Comparison of ENCODE assay signal across 25 cellular contexts in genomic region chr20:24702501-24703283, GRCh38.
DNase-seq lines count a peak whose midpoint lies in the region; ATAC-seq and TF ChIP-seq lines count a peak whose summit lies in the region.
"Had no signal": no experiment of that assay in that cellular context is flagged by ENCODE, and none has a peak within 500 bp of the region (broad histone marks: within the 10 kb centered on the region; RNA-seq: fewer than 3 reads in every experiment).

No MANE protein-coding gene starts in this region.

- no peaks in the 10 kb centered on the region for H3K4me1 ChIP-seq in right atrium auricular region

- ATAC-seq in left cardiac atrium (no peak), sciatic nerve (no peak), T-helper 17 cell (no peak), HG02938 (IDR thresholded peaks at IDR 0.05; ENCODE audit: unreplicated experiment) (no peak)
- ATAC-seq: HepG2, K562 had no signal

- no peaks in the 10 kb centered on the region for H3K9me3 Mint-ChIP-seq in T-helper 2 cell treated with Interferon-gamma antibody and Interleukin-4, amounts not matched to agents 5 μg/mL and 100 μg/mL, for 36 hours
- H3K9me3 Mint-ChIP-seq: CD4-positive, CD25-positive, alpha-beta regulatory T cell had no signal

- no peaks in the 10 kb centered on the region for H3K36me3 ChIP-seq in right atrium auricular region
- H3K36me3 ChIP-seq: BLaER1 had no signal

- no peak for TF ChIP-seq POLR2A in lower leg skin (IDR thresholded peaks at IDR 0.05)

- H3K9me3 ChIP-seq in right atrium auricular region (no peaks in the 10 kb centered on the region), T-helper 17 cell (ENCODE audit: control insufficient read depth, low read length, poor library complexity, severe bottlenecking) (no peaks in the 10 kb centered on the region)
- H3K9me3 ChIP-seq: BLaER1 had no signal

- no peak overlapping the region for H3K27ac ChIP-seq in right atrium auricular region
- H3K27ac ChIP-seq: BLaER1, PC-9 had no signal

- intact Hi-C loops in left cardiac atrium (cut with DNase I): no loop called here
- intact Hi-C loops in lower leg skin (cut with DNase I; ENCODE audit: low total_unique reads): no loop called here
- intact Hi-C loops in sciatic nerve (cut with DNase I): no loop called here

- H3K4me3 ChIP-seq in right atrium auricular region (no peak overlapping the region), lower leg skin (ENCODE audit: low read depth, poor library complexity, severe bottlenecking) (no peak overlapping the region)
- H3K4me3 ChIP-seq: BLaER1, K562, PC-9 had no signal

- peaks cover 11% of the 10 kb centered on the region for H3K27me3 Mint-ChIP-seq in T-helper 17 cell
- H3K27me3 Mint-ChIP-seq in T-helper 2 cell treated with Interferon-gamma antibody and Interleukin-4, amounts not matched to agents 5 μg/mL and 100 μg/mL, for 36 hours (ENCODE audit: low read depth): no peaks in the 10 kb centered on the region

- peaks cover 5% of the 10 kb centered on the region for H3K4me1 Mint-ChIP-seq in T-helper 17 cell
- H3K4me1 Mint-ChIP-seq in T-helper 2 cell treated with Interferon-gamma antibody and Interleukin-4, amounts not matched to agents 5 μg/mL and 100 μg/mL, for 36 hours (ENCODE audit: low read depth): no peaks in the 10 kb centered on the region
- H3K4me1 Mint-ChIP-seq: CD4-positive, CD25-positive, alpha-beta regulatory T cell had no signal

- H3K27me3 ChIP-seq in right atrium auricular region: no peaks in the 10 kb centered on the region
- H3K27me3 ChIP-seq: BLaER1 had no signal

- DNase-seq in right atrium auricular region (ENCODE audit: low spot score): peak; percentile 49
- DNase-seq in left cardiac atrium: no peak
- DNase-seq in lower leg skin (ENCODE audit: low spot score in 2 of 2): peak; percentile 10 to 77
- peak; percentile 22 for DNase-seq in sciatic nerve (ENCODE audit: low spot score)
- DNase-seq in T-helper 17 cell: no peak
- no peak for DNase-seq in EL
- DNase-seq in T-helper 2 cell treated with Interferon-gamma antibody and Interleukin-4, amounts not matched to agents 5 μg/mL and 100 μg/mL, for 36 hours (ENCODE audit: low spot score): no peak
- DNase-seq: CD4-positive, CD25-positive, alpha-beta regulatory T cell; DMS153; DND-41; Kasumi-1; MV-4-11; NCI-H1105 treated with DMSO at 0.1 percent for 48 hours; NCI-H1694; NCI-H2029 treated with DMSO at 0.1 percent for 48 hours; NCI-H446 treated with DMSO at 0.1 percent for 48 hours; NCI-H526; NCI-H82; PC-9; Right ventricle myocardium superior; RPMI8226 had no signal

- H3K27ac Mint-ChIP-seq in T-helper 17 cell: no peak overlapping the region
- no peak overlapping the region for H3K27ac Mint-ChIP-seq in T-helper 2 cell treated with Interferon-gamma antibody and Interleukin-4, amounts not matched to agents 5 μg/mL and 100 μg/mL, for 36 hours
- H3K27ac Mint-ChIP-seq: CD4-positive, CD25-positive, alpha-beta regulatory T cell had no signal

- H3K36me3 Mint-ChIP-seq in T-helper 17 cell (ENCODE audit: low read depth): no peaks in the 10 kb centered on the region
- no peaks in the 10 kb centered on the region for H3K36me3 Mint-ChIP-seq in T-helper 2 cell treated with Interferon-gamma antibody and Interleukin-4, amounts not matched to agents 5 μg/mL and 100 μg/mL, for 36 hours (ENCODE audit: low read depth)
- H3K36me3 Mint-ChIP-seq: CD4-positive, CD25-positive, alpha-beta regulatory T cell had no signal

- TF ChIP-seq CTCF in right atrium auricular region (IDR thresholded peaks at IDR 0.05) (no peak), lower leg skin (IDR thresholded peaks at IDR 0.05) (no peak)

- H3K4me3 Mint-ChIP-seq in T-helper 17 cell: no peak overlapping the region
- H3K4me3 Mint-ChIP-seq in T-helper 2 cell treated with Interferon-gamma antibody and Interleukin-4, amounts not matched to agents 5 μg/mL and 100 μg/mL, for 36 hours: no peak overlapping the region
- H3K4me3 Mint-ChIP-seq: CD4-positive, CD25-positive, alpha-beta regulatory T cell had no signal

- 85 to 87% methylated on average over 16 of the region's 16 CpGs for WGBS in lower leg skin, 2 donors

Comparison
In these comparisons a context has a peak if more than half of its experiments do, and no peak if none do; other contexts are left out.
1. DNase-seq: peak in right atrium auricular region (single experiment), lower leg skin (2 of 2) and sciatic nerve (single experiment); none in left cardiac atrium (single experiment), T-helper 17 cell (0 of 3), EL (single experiment) and T-helper 2 cell treated with Interferon-gamma antibody and Interleukin-4, amounts not matched to agents 5 μg/mL and 100 μg/mL, for 36 hours (single experiment).